Comparison of ENCODE assay signal across 18 cellular contexts in the genomic region with DNA sequence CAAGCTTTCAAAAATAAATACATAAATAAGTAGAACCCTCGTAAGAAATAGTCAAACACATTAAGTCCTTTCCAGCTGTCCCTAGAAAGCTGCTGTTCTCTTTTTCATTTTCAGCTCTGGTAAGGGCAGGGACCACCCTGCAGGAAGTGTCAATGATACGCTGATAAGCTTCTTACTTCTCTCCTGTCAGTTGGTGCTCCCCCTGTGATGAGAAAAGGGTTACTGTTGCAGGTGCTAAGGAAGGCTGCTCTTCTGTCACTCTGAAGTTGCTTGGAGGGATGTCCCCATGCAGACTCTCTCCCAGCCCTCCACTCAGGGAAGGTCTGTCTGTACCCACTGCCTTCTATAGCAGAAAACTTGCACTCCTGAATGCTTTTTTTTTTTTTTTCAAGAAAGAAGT. TPM values are rescaled to one million over a fixed set of nuclear protein-coding genes. Genes with fewer than 3 reads are reported as not detected.
DNase-seq lines count a peak whose midpoint lies in the region; ATAC-seq, FAIRE-seq and TF ChIP-seq lines count a peak whose summit lies in the region.
"Had no signal": no experiment of that assay in that cellular context is flagged by ENCODE, and none has a peak within 500 bp of the region (broad histone marks: within the 10 kb centered on the region; RNA-seq: fewer than 3 reads in every experiment).

No MANE protein-coding gene starts in this region.

- H3K4me1 ChIP-seq in H1 (replicated peaks in 1 of 4; ENCODE audit: control insufficient read depth in 3 of 4, insufficient read depth in 4 of 4, low read length in 3 of 4) (peaks cover 1 to 14% (median 4%) of the 10 kb centered on the region in 4 experiments; a peak in 4 of 7 replicates), mucosa of rectum (ENCODE audit: control insufficient read depth in 2 of 2, insufficient read depth in 2 of 2, low read length in 2 of 2) (peaks cover 2 to 10% of the 10 kb centered on the region in 2 donors)
- H3K4me1 ChIP-seq: pancreas had no signal

- no peak for TF ChIP-seq POLR2A in H1 (IDR thresholded peaks at IDR 0.05; ENCODE audit: control extremely low read depth in 1 of 2, low read depth in 2 of 2, low read length in 2 of 2)

- no peak overlapping the region for H3K56ac ChIP-seq in H1 (replicated peaks; ENCODE audit: insufficient read length, low read depth, low read length)

- H3K9me3 Mint-ChIP-seq in CD14-positive monocyte = peaks cover 0 to 2% (median 0%) of the 10 kb centered on the region in 7 donors

- no peak for FAIRE-seq in H1 (lab: Jason Lieb, UNC)
- FAIRE-seq: GM18507, pancreas had no signal

- H3K36me3 Mint-ChIP-seq in CD14-positive monocyte = peaks cover 0 to 6% of the 10 kb centered on the region in 2 donors

- H3K4me3 Mint-ChIP-seq in CD14-positive monocyte = peak overlapping the region; percentile 38 to 89

- H3K27ac ChIP-seq in H1 (ENCODE audit: low read depth, low read length) = no peak overlapping the region
- H3K27ac ChIP-seq in mucosa of rectum (ENCODE audit: low read depth in 2 of 2, low read length in 2 of 2) = no peak overlapping the region
- H3K27ac ChIP-seq: pancreas had no signal

- H3K23ac ChIP-seq in H1 (ENCODE audit: insufficient read length) = no peak overlapping the region

- no peak overlapping the region for H2BK5ac ChIP-seq in H1 (ENCODE audit: low read depth, low read length)

- H2BK12ac ChIP-seq in H1 (ENCODE audit: low read depth, low read length) = no peak overlapping the region

- H3K4me3 ChIP-seq in H1 (ENCODE audit: extremely low read depth in 1 of 4, insufficient read depth in 2 of 4, low read depth in 3 of 4, low read length in 4 of 4) (peak overlapping the region in 3 of 4 experiments; percentile 3 to 92 (median 82); a peak in 3 of 8 replicates), mucosa of rectum (ENCODE audit: low read length in 2 of 2) (peak overlapping the region; percentile 88 to 95)

- H3K36me3 ChIP-seq in H1 (ENCODE audit: control insufficient read depth in 2 of 4, insufficient read depth in 4 of 4, low read length in 3 of 4) (no peaks in the 10 kb centered on the region; a peak in 1 of 8 replicates), mucosa of rectum (ENCODE audit: control insufficient read depth in 2 of 2, insufficient read depth in 2 of 2, low read length in 2 of 2) (no peaks in the 10 kb centered on the region)
- H3K36me3 ChIP-seq: pancreas had no signal

- no peak for TF ChIP-seq EP300 in H1 (IDR thresholded peaks at IDR 0.05; ENCODE audit: borderline replicate concordance in 1 of 2, low read depth in 2 of 2, low read length in 2 of 2)

- H4K20me1 ChIP-seq in H1 (replicated peaks in 1 of 2; ENCODE audit: control insufficient read depth in 1 of 2, insufficient read depth in 2 of 2, low read length in 2 of 2) = no peaks in the 10 kb centered on the region

- no peak overlapping the region for H4K5ac ChIP-seq in H1 (ENCODE audit: insufficient read length, low read depth, low read length)

- H3K79me2 ChIP-seq in H1 (ENCODE audit: control insufficient read depth in 1 of 2, insufficient read depth in 2 of 2, low read length in 2 of 2) = no peaks in the 10 kb centered on the region

- H3K9ac ChIP-seq in H1 (replicated peaks in 1 of 4; ENCODE audit: extremely low read depth in 1 of 4, low read depth in 3 of 4, low read length in 3 of 4) = no peak overlapping the region
- H3K9ac ChIP-seq in mucosa of rectum (ENCODE audit: low read depth in 1 of 2, low read length in 2 of 2) = peak overlapping the region in 1 of 2 donors; percentile 91

- no peak overlapping the region for H3K4ac ChIP-seq in H1 (replicated peaks; ENCODE audit: insufficient read length, low read depth, low read length)

- H3K27ac Mint-ChIP-seq in CD14-positive monocyte = peak overlapping the region in 1 of 7 donors; percentile 13
- H3K27ac Mint-ChIP-seq: activated CD8-positive, alpha-beta T cell treated with anti-CD3 and anti-CD28 coated beads, Interleukin-2, amount 10 ng/mL, durations not matched to agents 7 days and 5 days had no signal

- intact Hi-C loops in CD14-positive monocyte (cut with micrococcal nuclease) = loop anchor here in 1 of 2 donors (10.0 kb wide), 1 partner anchor 372 kb away; no protein-coding TSS in a partner anchor

- H3K27me3 ChIP-seq in H1 (replicated peaks in 1 of 4; ENCODE audit: control insufficient read depth in 3 of 4, extremely low read depth in 1 of 4, insufficient read depth in 3 of 4, low read length in 3 of 4) (no peaks in the 10 kb centered on the region), mucosa of rectum (ENCODE audit: control insufficient read depth in 2 of 2, insufficient read depth in 2 of 2, low read length in 2 of 2) (no peaks in the 10 kb centered on the region)
- H3K27me3 ChIP-seq: pancreas had no signal

- POLR2A ChIA-PET in H1 (lab: Charles Lee; ENCODE audit: partially characterized antibody) = interaction anchor here (0.7 to 4.7 kb wide), 6 partner anchors 13 to 74 kb away, joined by 3 to 17 read pairs (median 4); a partner anchor contains a TSS

- ATAC-seq in GM21529 (IDR thresholded peaks at IDR 0.05; ENCODE audit: unreplicated experiment) (no peak), HG03442 (IDR thresholded peaks at IDR 0.05; ENCODE audit: unreplicated experiment) (no peak)
- ATAC-seq: activated CD8-positive, alpha-beta T cell treated with anti-CD3 and anti-CD28 coated beads, Interleukin-2, amount 10 ng/mL, durations not matched to agents 7 days and 5 days; left colon; Panc1; pancreas had no signal

- H2AFZ ChIP-seq in H1 (ENCODE audit: low read length) = no peak overlapping the region

- no peak overlapping the region for H2BK15ac ChIP-seq in H1 (ENCODE audit: low read length)

- CTCF ChIA-PET in H1 (lab: Charles Lee; ENCODE audit: partially characterized antibody) = interaction anchor here (0.7 to 4.3 kb wide), 10 partner anchors 9 to 308 kb away, joined by 3 to 18 read pairs (median 4); a partner anchor contains a TSS

- no peaks in the 10 kb centered on the region for H3K9me3 ChIP-seq in H1 (ENCODE audit: insufficient read depth in 2 of 2, low read depth in 1 of 2, low read length in 1 of 2)
- no peaks in the 10 kb centered on the region for H3K9me3 ChIP-seq in mucosa of rectum (ENCODE audit: control insufficient read depth in 2 of 2, low read length in 2 of 2)
- H3K9me3 ChIP-seq: pancreas had no signal

- no peaks in the 10 kb centered on the region for H3K79me1 ChIP-seq in H1 (ENCODE audit: low read depth, low read length)

- no peak overlapping the region for H4K91ac ChIP-seq in H1 (replicated peaks; ENCODE audit: insufficient read length, low read length)

- peaks cover 18% of the 10 kb centered on the region for H3K4me1 Mint-ChIP-seq in CD14-positive monocyte

- 0 out of 4 replicates have a peak, but pooled peaks of 1 of the 2 experiments have one; percentile 7 for TF ChIP-seq RAD21 in H1 (IDR thresholded peaks at IDR 0.05 in 1 of 2, conservative IDR thresholded peaks at IDR 0.05 in 1 of 2; ENCODE audit: low read depth in 2 of 2, low read length in 2 of 2)

- H2AK5ac ChIP-seq in H1 (ENCODE audit: low read depth, low read length) = no peak overlapping the region

- no peak overlapping the region for H3K18ac ChIP-seq in H1 (ENCODE audit: extremely low read depth, low read length)

- no peak overlapping the region for H2BK120ac ChIP-seq in H1 (replicated peaks; ENCODE audit: low read depth, low read length)

- peak overlapping the region; percentile 64 to 80; a peak in 3 of 4 replicates for H3K4me2 ChIP-seq in H1 (ENCODE audit: insufficient read depth in 1 of 2, low read depth in 2 of 2, low read length in 2 of 2)

- no peak overlapping the region for H3K14ac ChIP-seq in H1 (ENCODE audit: insufficient read length)

- peaks cover 11 to 31% (median 29%) of the 10 kb centered on the region in 3 donors for H3K27me3 Mint-ChIP-seq in CD14-positive monocyte (ENCODE audit: low read depth in 3 of 3)

- 65% methylated on average over 2 of the region's 2 CpGs; no CpG with 5 or more reads in 1 of the 2 experiments for WGBS in H1 (ENCODE audit: extremely low coverage in 1 of 2, insufficient coverage in 1 of 2, insufficient read length in 1 of 2, insufficient replicate concordance in 2 of 2, low coverage in 1 of 2, low lambda C conversion rate in 2 of 2, missing lambda C conversion rate in 1 of 2), 2 experiments

- no peak overlapping the region for H4K8ac ChIP-seq in H1 (ENCODE audit: extremely low read depth, insufficient read depth, low read length)

- no peak for TF ChIP-seq CTCF in CD14-positive monocyte (IDR thresholded peaks at IDR 0.05)
- peak in 1 of 3 experiments; percentile 6; a peak in 1 of 4 replicates for TF ChIP-seq CTCF in H1 (IDR thresholded peaks at IDR 0.05; ENCODE audit: control extremely low read depth in 1 of 3, insufficient read depth in 1 of 3, low read depth in 1 of 3, low read length in 3 of 3)

- peaks cover 2% of the 10 kb centered on the region; the same call in 1 of the 2 replicates for H3K23me2 ChIP-seq in H1 (ENCODE audit: low read depth, low read length)

- DNase-seq in CD14-positive monocyte (ENCODE audit: low spot score) (no peak), KG1 (lab: John Stamatoyannopoulos, UW) (peak; percentile 15), H1 (ENCODE audit: low read depth in 1 of 2, low spot score in 2 of 2) (no peak), occipital lobe (lab: John Stamatoyannopoulos, UW) (no peak), NCI-H2081 treated with DMSO at 0.1 percent for 48 hours (lab: John Stamatoyannopoulos, UW) (no peak)
- DNase-seq: activated CD8-positive, alpha-beta T cell treated with anti-CD3 and anti-CD28 coated beads, Interleukin-2, amount 10 ng/mL, durations not matched to agents 7 days and 5 days; EL; foreskin fibroblast; left colon; pancreas had no signal

- no peak overlapping the region for H2BK20ac ChIP-seq in H1 (ENCODE audit: low read length)

RNA-seq across cellular contexts. Expression of a gene that starts 1.4 kb away (rescaled TPM):
- polyA plus RNA-seq in CD14-positive monocyte (1 to 10 TPM; 2.5 to 4.4 TPM), H1 (2011; rRNA removed) (3.1 and 3.7 TPM in 2 replicates)
- 5.2 TPM in 2 replicates for total RNA-seq in H1 (2021; fragmentation: NEBNext Ultra II Directional; extraction: Animal tissue kit (Norgen Biotek cat#: 25700))
- polyA plus RNA-seq in H1 (2011; cell fraction: cytosol; rRNA removed) = 3.2 TPM
- 4.2 TPM for polyA plus RNA-seq in H1 (2011; cell fraction: nucleus; rRNA removed)
- 3.5 to 5.5 TPM (median 4.0 TPM) in 4 replicates for polyA plus RNA-seq in H1 (2012, experiment 1 of 2)
- polyA plus RNA-seq in H1 (2012, experiment 2 of 2) = 3.6 TPM
- polyA plus RNA-seq in H1 (2013, experiment 1 of 2) = 8.8 TPM
- polyA plus RNA-seq in H1 (2013, experiment 2 of 2) = 8.1 TPM
- 1.3 and 1.5 TPM in 2 replicates for polyA minus RNA-seq in H1 (2011; rRNA and poly(A)+ RNA removed)
- polyA minus RNA-seq in H1 (2011; cell fraction: cytosol; rRNA and poly(A)+ RNA removed) = 2.6 TPM
- 4.7 TPM for polyA minus RNA-seq in H1 (2011; cell fraction: nucleus; rRNA and poly(A)+ RNA removed)
- 1.2 TPM for total RNA-seq in occipital lobe
- total RNA-seq: activated CD8-positive, alpha-beta T cell treated with anti-CD3 and anti-CD28 coated beads, Interleukin-2, amount 10 ng/mL, durations not matched to agents 7 days and 5 days; T-helper 2 cell treated with Interferon-gamma antibody and Interleukin-4, amounts not matched to agents 100 ng/mL and 5 ng/mL, for 36 hours had no signal

RNA-seq across cellular contexts. Expression of a gene that starts 38.6 kb away (rescaled TPM):
- polyA plus RNA-seq in CD14-positive monocyte (under 1 TPM in 1 of 2 donors, not detected in 1; 0.15 TPM), H1 (2011; rRNA removed) (8.5 and 15.6 TPM in 2 replicates)
- total RNA-seq in H1 (2021; fragmentation: NEBNext Ultra II Directional; extraction: Animal tissue kit (Norgen Biotek cat#: 25700)) = 10.9 and 11.4 TPM in 2 replicates
- 11.4 TPM for polyA plus RNA-seq in H1 (2011; cell fraction: cytosol; rRNA removed)
- polyA plus RNA-seq in H1 (2011; cell fraction: nucleus; rRNA removed) = 6.9 TPM
- 10.4 to 18.4 TPM (median 15.3 TPM) in 4 replicates for polyA plus RNA-seq in H1 (2012, experiment 1 of 2)
- 8.6 TPM for polyA plus RNA-seq in H1 (2012, experiment 2 of 2)
- 11.4 TPM for polyA plus RNA-seq in H1 (2013, experiment 1 of 2)
- 12.6 TPM for polyA plus RNA-seq in H1 (2013, experiment 2 of 2)
- 2.7 and 8.1 TPM in 2 replicates for polyA minus RNA-seq in H1 (2011; rRNA and poly(A)+ RNA removed)
- 6.5 TPM for polyA minus RNA-seq in H1 (2011; cell fraction: cytosol; rRNA and poly(A)+ RNA removed)
- 8.0 TPM for polyA minus RNA-seq in H1 (2011; cell fraction: nucleus; rRNA and poly(A)+ RNA removed)
- total RNA-seq in occipital lobe = 0.16 TPM
- total RNA-seq: activated CD8-positive, alpha-beta T cell treated with anti-CD3 and anti-CD28 coated beads, Interleukin-2, amount 10 ng/mL, durations not matched to agents 7 days and 5 days; cerebellum; T-helper 2 cell treated with Interferon-gamma antibody and Interleukin-4, amounts not matched to agents 100 ng/mL and 5 ng/mL, for 36 hours had no signal

RNA-seq across cellular contexts. Expression of a gene that starts 49.1 kb away (rescaled TPM):
- polyA plus RNA-seq in CD14-positive monocyte (10 to 100 TPM; 16.3 to 63.1 TPM), H1 (2011; rRNA removed) (0.18 TPM in 1 of 2 replicates, not detected in the other)
- 0.43 TPM in 1 of 2 replicates, not detected in the other for total RNA-seq in H1 (2021; fragmentation: NEBNext Ultra II Directional; extraction: Animal tissue kit (Norgen Biotek cat#: 25700))
- not detected for polyA plus RNA-seq in H1 (2011; cell fraction: cytosol; rRNA removed)
- not detected for polyA plus RNA-seq in H1 (2011; cell fraction: nucleus; rRNA removed)
- polyA plus RNA-seq in H1 (2012, experiment 1 of 2) = 0.27 to 0.31 TPM in 2 of 4 replicates, not detected in the others
- not detected for polyA plus RNA-seq in H1 (2012, experiment 2 of 2)
- 0.45 TPM for polyA plus RNA-seq in H1 (2013, experiment 1 of 2)
- polyA plus RNA-seq in H1 (2013, experiment 2 of 2) = 0.57 TPM
- polyA minus RNA-seq in H1 (2011; rRNA and poly(A)+ RNA removed) = not detected in 2 replicates
- polyA minus RNA-seq in H1 (2011; cell fraction: cytosol; rRNA and poly(A)+ RNA removed) = not detected
- not detected for polyA minus RNA-seq in H1 (2011; cell fraction: nucleus; rRNA and poly(A)+ RNA removed)
- total RNA-seq in occipital lobe = 5.9 TPM
- total RNA-seq: activated CD8-positive, alpha-beta T cell treated with anti-CD3 and anti-CD28 coated beads, Interleukin-2, amount 10 ng/mL, durations not matched to agents 7 days and 5 days; left colon; M059J; T-helper 2 cell treated with Interferon-gamma antibody and Interleukin-4, amounts not matched to agents 100 ng/mL and 5 ng/mL, for 36 hours had no signal
- polyA plus RNA-seq: pancreas had no signal

RNA-seq across cellular contexts. Expression of a gene that starts 55.2 kb away (rescaled TPM):
- polyA plus RNA-seq in CD14-positive monocyte = 10 to 100 TPM in 1 of 2 donors, 1 to 10 TPM in 1; 8.6 to 30.1 TPM
- 0.71 and 2.0 TPM in 2 replicates for total RNA-seq in H1 (2021; fragmentation: NEBNext Ultra II Directional; extraction: Animal tissue kit (Norgen Biotek cat#: 25700))
- 2.3 and 4.5 TPM in 2 replicates for polyA plus RNA-seq in H1 (2011; rRNA removed)
- polyA plus RNA-seq in H1 (2011; cell fraction: cytosol; rRNA removed) = 2.9 TPM
- polyA plus RNA-seq in H1 (2011; cell fraction: nucleus; rRNA removed) = 1.6 TPM
- polyA plus RNA-seq in H1 (2012, experiment 1 of 2) = 0.69 to 1.6 TPM (median 1.3 TPM) in 4 replicates
- 1.5 TPM for polyA plus RNA-seq in H1 (2012, experiment 2 of 2)
- 4.7 TPM for polyA plus RNA-seq in H1 (2013, experiment 1 of 2)
- 4.1 TPM for polyA plus RNA-seq in H1 (2013, experiment 2 of 2)
- polyA minus RNA-seq in H1 (2011; rRNA and poly(A)+ RNA removed) = 0.37 TPM in 1 of 2 replicates, not detected in the other
- 2.1 TPM for polyA minus RNA-seq in H1 (2011; cell fraction: cytosol; rRNA and poly(A)+ RNA removed)
- not detected for polyA minus RNA-seq in H1 (2011; cell fraction: nucleus; rRNA and poly(A)+ RNA removed)
- total RNA-seq in occipital lobe = not detected
- total RNA-seq: activated CD8-positive, alpha-beta T cell treated with anti-CD3 and anti-CD28 coated beads, Interleukin-2, amount 10 ng/mL, durations not matched to agents 7 days and 5 days; M059J; pancreas; T-helper 2 cell treated with Interferon-gamma antibody and Interleukin-4, amounts not matched to agents 100 ng/mL and 5 ng/mL, for 36 hours had no signal

Comparison
In these comparisons a context has a peak if more than half of its experiments do, and no peak if none do; other contexts are left out.
1. RNA of a gene that starts 38.6 kb away (total RNA-seq): 10.9 to 11.4 TPM in H1; 0.16 TPM in occipital lobe (single experiment); every median in the first group is over 10 times any median in the second.